2 cellular contexts compared by ENCODE assay signal in genomic region chr20:9329356-9330092, GRCh38.
A peak's percentile ranks its signal among the peaks of the same experiment; 100 is the strongest.
TF ChIP-seq lines count a peak whose summit lies in the region.

No MANE protein-coding gene starts in this region.

TF ChIP-seq in IMR-90, 13 proteins besides CTCF, POLR2A, EP300 and RAD21:
- no peak for TF ChIP-seq USF2 (IDR thresholded peaks at IDR 0.05; ENCODE audit: low read depth, low read length)
- TF ChIP-seq ELK1 (IDR thresholded peaks at IDR 0.05; ENCODE audit: borderline replicate concordance, low read depth, low read length), result no peak
- no peak for TF ChIP-seq CHD1 (IDR thresholded peaks at IDR 0.05; ENCODE audit: low read depth, low read length)
- no peak for TF ChIP-seq MAFK (IDR thresholded peaks at IDR 0.05; ENCODE audit: low read depth, low read length)
- no peak for TF ChIP-seq CEBPB (IDR thresholded peaks at IDR 0.05; ENCODE audit: low read depth, low read length)
- TF ChIP-seq SMC3 (IDR thresholded peaks at IDR 0.05; ENCODE audit: low read depth, low read length), result no peak
- no peak for TF ChIP-seq NFE2L2 (IDR thresholded peaks at IDR 0.05; ENCODE audit: low read depth, low read length)
- TF ChIP-seq MXI1 (IDR thresholded peaks at IDR 0.05; ENCODE audit: borderline replicate concordance, low read depth, low read length), result no peak
- TF ChIP-seq MAZ (IDR thresholded peaks at IDR 0.05; ENCODE audit: borderline replicate concordance, low read depth, low read length), result no peak
- no peak for TF ChIP-seq FOS (IDR thresholded peaks at IDR 0.05; ENCODE audit: low read depth, low read length)
- no peak for TF ChIP-seq RFX5 (IDR thresholded peaks at IDR 0.05; ENCODE audit: low read depth, low read length)
- no peak for TF ChIP-seq RCOR1 (IDR thresholded peaks at IDR 0.05; ENCODE audit: insufficient replicate concordance, low read length)
- TF ChIP-seq BHLHE40 (IDR thresholded peaks at IDR 0.05; ENCODE audit: low read depth, low read length), result no peak

TF ChIP-seq in K562, 482 proteins besides CTCF, POLR2A, EP300 and RAD21:
- TF ChIP-seq MEIS2 (IDR thresholded peaks at IDR 0.05; ENCODE audit: partially characterized antibody) (peak; percentile 3), IFI16 (CRISPR knock-in tag; IDR thresholded peaks at IDR 0.05) (no peak), EZH2 (IDR thresholded peaks at IDR 0.05; ENCODE audit: borderline replicate concordance, low read depth, low read length) (no peak), ZNF830 (CRISPR knock-in tag; IDR thresholded peaks at IDR 0.05) (no peak), ASH1L (IDR thresholded peaks at IDR 0.05; ENCODE audit: borderline replicate concordance, low read depth, partially characterized antibody) (no peak), MLLT1 (IDR thresholded peaks at IDR 0.05) (no peak), ZFP36 (IDR thresholded peaks at IDR 0.05; ENCODE audit: low read depth, low read length, partially characterized antibody) (no peak), PBX2 (CRISPR knock-in tag; IDR thresholded peaks at IDR 0.05; ENCODE audit: low read depth) (no peak), PBX2 (tag; conservative IDR thresholded peaks at IDR 0.05; ENCODE audit: low read depth) (0 out of 2 replicates have a peak, but pooled peaks have one; percentile 10), MXI1 (IDR thresholded peaks at IDR 0.05; ENCODE audit: low read depth, low read length) (no peak), CUX1 (CRISPR knock-in tag; IDR thresholded peaks at IDR 0.05) (no peak)
